8 cellular contexts compared by ENCODE assay signal in the genomic region with DNA sequence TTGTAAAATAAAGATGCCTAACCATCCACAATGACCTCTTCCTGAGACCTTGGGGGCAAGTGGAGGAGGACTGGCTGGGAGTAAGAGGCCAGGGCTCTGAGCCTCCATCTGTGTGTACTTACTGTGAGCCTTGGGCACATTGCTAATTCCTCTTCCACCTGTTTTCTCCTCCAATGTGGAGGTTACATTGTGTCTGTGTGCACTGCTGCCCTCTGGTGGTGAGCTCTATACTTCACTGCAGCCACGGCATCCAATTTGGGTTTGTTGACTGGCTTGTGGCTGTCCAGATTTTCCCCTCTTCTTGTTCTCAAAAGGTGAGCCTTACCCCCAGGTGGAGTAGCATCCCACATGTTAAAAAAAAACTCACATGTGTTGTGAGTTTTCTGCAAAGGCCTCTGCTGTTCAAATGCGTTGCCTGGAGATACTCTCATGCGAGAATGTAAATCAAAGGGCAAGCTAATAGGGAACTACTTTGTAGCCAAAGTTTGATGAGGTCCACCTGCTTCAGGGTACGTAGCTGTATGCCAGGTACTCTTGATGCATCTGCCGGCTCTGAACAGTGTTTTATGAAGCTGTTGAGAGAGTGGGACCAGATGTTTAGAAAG.
DNase-seq lines count a peak whose midpoint lies in the region; ATAC-seq and TF ChIP-seq lines count a peak whose summit lies in the region.

No MANE protein-coding gene starts in this region.

- H3K9me2 ChIP-seq in Loucy (replicated peaks; ENCODE audit: low read depth, low read length), result no peaks in the 10 kb centered on the region

- no peaks in the 10 kb centered on the region for H3K9me3 ChIP-seq in Loucy (ENCODE audit: insufficient read depth, low read depth, low read length)
- H3K9me3 ChIP-seq in cardiac muscle cell (ENCODE audit: low read depth), result no peaks in the 10 kb centered on the region
- no peaks in the 10 kb centered on the region for H3K9me3 ChIP-seq in psoas muscle
- H3K9me3 ChIP-seq in aorta (ENCODE audit: control insufficient read depth, low read length), result no peaks in the 10 kb centered on the region

- H3F3A ChIP-seq in Loucy (ENCODE audit: low read depth), result no peaks in the 10 kb centered on the region

- POLR2A ChIA-PET in activated naive CD8-positive, alpha-beta T cell treated with anti-CD3 and anti-CD28 coated beads, Interleukin-2, amount 10 ng/mL, durations not matched to agents 7 days and 5 days (lab: Charles Lee), result interaction anchor here (0.8 kb wide), 1 partner anchor 302 kb away, joined by 4 read pairs; no protein-coding TSS in a partner anchor

- TF ChIP-seq CTCF in Loucy (conservative IDR thresholded peaks at IDR 0.05; ENCODE audit: low read length) (peak; percentile 91), cardiac muscle cell (IDR thresholded peaks at IDR 0.05; ENCODE audit: low read depth, low read length) (peak; percentile 90), psoas muscle (IDR thresholded peaks at IDR 0.05) (peak; percentile 87)

- DNase-seq in DMS79 (lab: John Stamatoyannopoulos, UW) (peak; percentile 25), cardiac muscle cell (ENCODE audit: low read depth in 1 of 2, low spot score in 1 of 2) (peak; percentile 69 to 74), psoas muscle (peak; percentile 66 to 76), aorta (peak; percentile 76 to 88)
- peak; percentile 62 for DNase-seq in activated naive CD8-positive, alpha-beta T cell treated with anti-CD3 and anti-CD28 coated beads, Interleukin-2, amount 10 ng/mL, durations not matched to agents 7 days and 5 days

- H4K20me1 ChIP-seq in Loucy (ENCODE audit: insufficient read depth, low read length, poor library complexity, severe bottlenecking), result no peaks in the 10 kb centered on the region

- H3K4me1 Mint-ChIP-seq in activated naive CD8-positive, alpha-beta T cell treated with anti-CD3 and anti-CD28 coated beads, Interleukin-2, amount 10 ng/mL, durations not matched to agents 7 days and 5 days, result no peaks in the 10 kb centered on the region

- H3K27me3 ChIP-seq in Loucy (ENCODE audit: insufficient read depth, low read length, poor library complexity, severe bottlenecking), result no peaks in the 10 kb centered on the region
- H3K27me3 ChIP-seq in cardiac muscle cell, result peaks cover 33% of the 10 kb centered on the region
- peaks cover 0 to 2% (median 0%) of the 10 kb centered on the region in 3 donors for H3K27me3 ChIP-seq in psoas muscle (ENCODE audit: insufficient read depth in 3 of 3, low read length in 2 of 3)
- no peaks in the 10 kb centered on the region for H3K27me3 ChIP-seq in aorta (ENCODE audit: control insufficient read depth in 1 of 2, insufficient read depth in 2 of 2, low read length in 1 of 2)

- H3K36me3 ChIP-seq in Loucy (ENCODE audit: insufficient read depth, low read length) (no peaks in the 10 kb centered on the region), cardiac muscle cell (no peaks in the 10 kb centered on the region), psoas muscle (ENCODE audit: insufficient read depth in 1 of 2, low read depth in 1 of 2) (no peaks in the 10 kb centered on the region), aorta (ENCODE audit: control insufficient read depth in 1 of 2, insufficient read depth in 2 of 2, low read length in 1 of 2) (no peaks in the 10 kb centered on the region)

- H3K27me3 Mint-ChIP-seq in activated naive CD8-positive, alpha-beta T cell treated with anti-CD3 and anti-CD28 coated beads, Interleukin-2, amount 10 ng/mL, durations not matched to agents 7 days and 5 days, result peaks cover 23% of the 10 kb centered on the region

- H3K9ac ChIP-seq in Loucy (ENCODE audit: low read depth, low read length, poor library complexity, severe bottlenecking), result no peak overlapping the region

- no peak overlapping the region for H3K4me3 Mint-ChIP-seq in activated naive CD8-positive, alpha-beta T cell treated with anti-CD3 and anti-CD28 coated beads, Interleukin-2, amount 10 ng/mL, durations not matched to agents 7 days and 5 days

- H3K79me2 ChIP-seq in Loucy (ENCODE audit: insufficient read depth, low read length), result no peaks in the 10 kb centered on the region

- no peaks in the 10 kb centered on the region for H3K4me1 ChIP-seq in Loucy (ENCODE audit: insufficient read depth, low read length, poor library complexity, severe bottlenecking)
- no peaks in the 10 kb centered on the region for H3K4me1 ChIP-seq in cardiac muscle cell (ENCODE audit: low read depth)
- peaks cover 10% of the 10 kb centered on the region for H3K4me1 ChIP-seq in psoas muscle
- peaks cover 0 to 3% of the 10 kb centered on the region in 2 donors for H3K4me1 ChIP-seq in aorta (ENCODE audit: control insufficient read depth in 1 of 2, insufficient read depth in 2 of 2, low read length in 2 of 2)

- intact Hi-C loops in psoas muscle (cut with DNase I) (loop anchor here (1.0 to 10.0 kb wide), 4 partner anchors 181 to 528 kb away; no protein-coding TSS in a partner anchor), aorta (cut with DNase I) (loop anchor here (2.0 to 10.0 kb wide), 6 partner anchors 138 to 301 kb away; partner anchors contain the start of genes GDF7 (in 1 of the 2) and LDAH (in 1 of the 2))

- H3K27ac ChIP-seq in cardiac muscle cell, result no peak overlapping the region
- no peak overlapping the region for H3K27ac ChIP-seq in psoas muscle
- H3K27ac ChIP-seq in aorta (ENCODE audit: low read depth in 1 of 2, low read length in 2 of 2), result no peak overlapping the region

- H3K4me2 ChIP-seq in Loucy (ENCODE audit: low read depth, low read length, poor library complexity, severe bottlenecking), result no peak overlapping the region

- no peak overlapping the region for H3K4me3 ChIP-seq in Loucy (ENCODE audit: low read length, poor library complexity, severe bottlenecking)
- H3K4me3 ChIP-seq in cardiac muscle cell, result no peak overlapping the region
- no peak overlapping the region for H3K4me3 ChIP-seq in psoas muscle
- H3K4me3 ChIP-seq in aorta (ENCODE audit: low read length in 2 of 2), result no peak overlapping the region

- H2AFZ ChIP-seq in Loucy (ENCODE audit: low read length), result no peak overlapping the region

- no peaks in the 10 kb centered on the region for H3K9me3 Mint-ChIP-seq in activated naive CD8-positive, alpha-beta T cell treated with anti-CD3 and anti-CD28 coated beads, Interleukin-2, amount 10 ng/mL, durations not matched to agents 7 days and 5 days

- H3K27ac Mint-ChIP-seq in activated naive CD8-positive, alpha-beta T cell treated with anti-CD3 and anti-CD28 coated beads, Interleukin-2, amount 10 ng/mL, durations not matched to agents 7 days and 5 days, result no peak overlapping the region

- WGBS in psoas muscle, 3 donors, result 41 to 47% (median 46%) methylated on average over 5 of the region's 5 CpGs
- WGBS in aorta, 2 donors, result 57 to 63% methylated on average over 5 of the region's 5 CpGs

- ATAC-seq in GM21786 (IDR thresholded peaks at IDR 0.05; ENCODE audit: unreplicated experiment) (peak; percentile 79), SK-N-SH treated with all-trans-retinoic acid at 6 μM for 48 hours (peak; percentile 91), psoas muscle (peak; percentile 82 to 92 (median 90)), aorta (ENCODE audit: low FRiP score) (peak; percentile 77)
- peak; percentile 52 for ATAC-seq in activated naive CD8-positive, alpha-beta T cell treated with anti-CD3 and anti-CD28 coated beads, Interleukin-2, amount 10 ng/mL, durations not matched to agents 7 days and 5 days (ENCODE audit: low read depth)

- no peaks in the 10 kb centered on the region for H3K36me3 Mint-ChIP-seq in activated naive CD8-positive, alpha-beta T cell treated with anti-CD3 and anti-CD28 coated beads, Interleukin-2, amount 10 ng/mL, durations not matched to agents 7 days and 5 days

TF ChIP-seq in SK-N-SH treated with all-trans-retinoic acid at 6 μM for 48 hours, 23 proteins besides CTCF, POLR2A, EP300 and RAD21:
- peak; percentile 7; the same call in 1 of the 2 replicates for TF ChIP-seq ISL1 (CRISPR knock-in tag; IDR thresholded peaks at IDR 0.05)
- TF ChIP-seq ZC3H10 (CRISPR knock-in tag; IDR thresholded peaks at IDR 0.05), result no peak
- TF ChIP-seq SNAI2 (CRISPR knock-in tag; IDR thresholded peaks at IDR 0.05), result peak; percentile 86; the same call in 1 of the 2 replicates
- TF ChIP-seq CSDC2 (CRISPR knock-in tag; IDR thresholded peaks at IDR 0.05), result no peak
- TF ChIP-seq ZNF565 (CRISPR knock-in tag; conservative IDR thresholded peaks at IDR 0.05; ENCODE audit: low read depth), result no peak
- no peak for TF ChIP-seq ZFP3 (CRISPR knock-in tag; IDR thresholded peaks at IDR 0.05)
- no peak; the same call in 1 of the 2 replicates for TF ChIP-seq TCF4 (CRISPR knock-in tag; IDR thresholded peaks at IDR 0.05; ENCODE audit: borderline replicate concordance)
- peak; percentile 63; the same call in 1 of the 2 replicates for TF ChIP-seq ZNF70 (CRISPR knock-in tag; IDR thresholded peaks at IDR 0.05)
- no peak for TF ChIP-seq ESRRG (CRISPR knock-in tag; IDR thresholded peaks at IDR 0.05)
TF ChIP-seq in SK-N-SH treated with all-trans-retinoic acid at 6 μM for 48 hours: peak in this region for 3.

Comparison
In these comparisons a context has a peak if more than half of its experiments do, and no peak if none do; other contexts are left out.
1. DNase-seq: peak in every context shown above with its lines; median percentile 82 in aorta; 72 in cardiac muscle cell; 71 in psoas muscle; 62 in activated naive CD8-positive, alpha-beta T cell treated with anti-CD3 and anti-CD28 coated beads, Interleukin-2, amount 10 ng/mL, durations not matched to agents 7 days and 5 days; 25 in DMS79.